1 cellular context compared by ENCODE assay signal in the genomic region with DNA sequence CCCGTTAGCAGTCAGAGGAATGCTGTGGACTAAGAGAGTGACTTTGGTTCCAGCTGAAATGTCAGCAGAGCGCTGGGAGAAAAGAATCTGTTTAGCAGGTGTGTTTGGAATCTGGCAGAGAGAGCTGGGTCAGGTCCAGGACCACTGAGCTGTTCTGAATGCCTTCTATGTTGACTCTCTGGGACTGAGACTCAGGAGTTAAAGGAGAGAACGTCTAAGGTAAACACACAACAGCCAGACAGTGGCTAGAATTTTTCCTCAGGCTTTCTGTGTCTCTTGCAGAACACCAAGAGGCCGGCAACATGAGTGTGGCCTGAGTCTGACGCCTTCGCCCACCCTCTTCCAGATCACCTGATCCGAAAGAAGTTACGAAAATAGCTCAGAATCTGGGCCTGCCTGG.
TF ChIP-seq lines count a peak whose summit lies in the region.

No MANE protein-coding gene starts in this region.

TF ChIP-seq in GM23338, 12 proteins besides CTCF, POLR2A, EP300 and RAD21 (continued from another document):
- TF ChIP-seq, protein P1, sequence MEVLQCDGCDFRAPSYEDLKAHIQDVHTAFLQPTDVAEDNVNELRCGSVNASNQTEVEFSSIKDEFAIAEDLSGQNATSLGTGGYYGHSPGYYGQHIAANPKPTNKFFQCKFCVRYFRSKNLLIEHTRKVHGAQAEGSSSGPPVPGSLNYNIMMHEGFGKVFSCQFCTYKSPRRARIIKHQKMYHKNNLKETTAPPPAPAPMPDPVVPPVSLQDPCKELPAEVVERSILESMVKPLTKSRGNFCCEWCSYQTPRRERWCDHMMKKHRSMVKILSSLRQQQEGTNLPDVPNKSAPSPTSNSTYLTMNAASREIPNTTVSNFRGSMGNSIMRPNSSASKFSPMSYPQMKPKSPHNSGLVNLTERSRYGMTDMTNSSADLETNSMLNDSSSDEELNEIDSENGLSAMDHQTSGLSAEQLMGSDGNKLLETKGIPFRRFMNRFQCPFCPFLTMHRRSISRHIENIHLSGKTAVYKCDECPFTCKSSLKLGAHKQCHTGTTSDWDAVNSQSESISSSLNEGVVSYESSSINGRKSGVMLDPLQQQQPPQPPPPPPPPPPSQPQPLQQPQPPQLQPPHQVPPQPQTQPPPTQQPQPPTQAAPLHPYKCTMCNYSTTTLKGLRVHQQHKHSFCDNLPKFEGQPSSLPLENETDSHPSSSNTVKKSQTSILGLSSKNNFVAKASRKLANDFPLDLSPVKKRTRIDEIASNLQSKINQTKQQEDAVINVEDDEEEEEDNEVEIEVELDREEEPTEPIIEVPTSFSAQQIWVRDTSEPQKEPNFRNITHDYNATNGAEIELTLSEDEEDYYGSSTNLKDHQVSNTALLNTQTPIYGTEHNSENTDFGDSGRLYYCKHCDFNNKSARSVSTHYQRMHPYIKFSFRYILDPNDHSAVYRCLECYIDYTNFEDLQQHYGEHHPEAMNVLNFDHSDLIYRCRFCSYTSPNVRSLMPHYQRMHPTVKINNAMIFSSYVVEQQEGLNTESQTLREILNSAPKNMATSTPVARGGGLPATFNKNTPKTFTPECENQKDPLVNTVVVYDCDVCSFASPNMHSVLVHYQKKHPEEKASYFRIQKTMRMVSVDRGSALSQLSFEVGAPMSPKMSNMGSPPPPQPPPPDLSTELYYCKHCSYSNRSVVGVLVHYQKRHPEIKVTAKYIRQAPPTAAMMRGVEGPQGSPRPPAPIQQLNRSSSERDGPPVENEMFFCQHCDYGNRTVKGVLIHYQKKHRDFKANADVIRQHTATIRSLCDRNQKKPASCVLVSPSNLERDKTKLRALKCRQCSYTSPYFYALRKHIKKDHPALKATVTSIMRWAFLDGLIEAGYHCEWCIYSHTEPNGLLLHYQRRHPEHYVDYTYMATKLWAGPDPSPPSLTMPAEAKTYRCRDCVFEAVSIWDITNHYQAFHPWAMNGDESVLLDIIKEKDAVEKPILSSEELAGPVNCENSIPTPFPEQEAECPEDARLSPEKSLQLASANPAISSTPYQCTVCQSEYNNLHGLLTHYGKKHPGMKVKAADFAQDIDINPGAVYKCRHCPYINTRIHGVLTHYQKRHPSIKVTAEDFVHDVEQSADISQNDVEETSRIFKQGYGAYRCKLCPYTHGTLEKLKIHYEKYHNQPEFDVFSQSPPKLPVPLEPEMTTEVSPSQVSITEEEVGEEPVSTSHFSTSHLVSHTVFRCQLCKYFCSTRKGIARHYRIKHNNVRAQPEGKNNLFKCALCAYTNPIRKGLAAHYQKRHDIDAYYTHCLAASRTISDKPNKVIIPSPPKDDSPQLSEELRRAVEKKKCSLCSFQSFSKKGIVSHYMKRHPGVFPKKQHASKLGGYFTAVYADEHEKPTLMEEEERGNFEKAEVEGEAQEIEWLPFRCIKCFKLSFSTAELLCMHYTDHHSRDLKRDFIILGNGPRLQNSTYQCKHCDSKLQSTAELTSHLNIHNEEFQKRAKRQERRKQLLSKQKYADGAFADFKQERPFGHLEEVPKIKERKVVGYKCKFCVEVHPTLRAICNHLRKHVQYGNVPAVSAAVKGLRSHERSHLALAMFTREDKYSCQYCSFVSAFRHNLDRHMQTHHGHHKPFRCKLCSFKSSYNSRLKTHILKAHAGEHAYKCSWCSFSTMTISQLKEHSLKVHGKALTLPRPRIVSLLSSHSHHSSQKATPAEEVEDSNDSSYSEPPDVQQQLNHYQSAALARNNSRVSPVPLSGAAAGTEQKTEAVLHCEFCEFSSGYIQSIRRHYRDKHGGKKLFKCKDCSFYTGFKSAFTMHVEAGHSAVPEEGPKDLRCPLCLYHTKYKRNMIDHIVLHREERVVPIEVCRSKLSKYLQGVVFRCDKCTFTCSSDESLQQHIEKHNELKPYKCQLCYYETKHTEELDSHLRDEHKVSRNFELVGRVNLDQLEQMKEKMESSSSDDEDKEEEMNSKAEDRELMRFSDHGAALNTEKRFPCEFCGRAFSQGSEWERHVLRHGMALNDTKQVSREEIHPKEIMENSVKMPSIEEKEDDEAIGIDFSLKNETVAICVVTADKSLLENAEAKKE (CRISPR knock-in tag; IDR thresholded peaks at IDR 0.05): no peak
- TF ChIP-seq STAT1 (IDR thresholded peaks at IDR 0.05; ENCODE audit: unreplicated experiment): no peak
- TF ChIP-seq ZNF331 (CRISPR knock-in tag; IDR thresholded peaks at IDR 0.05; ENCODE audit: low read depth): no peak
- no peak for TF ChIP-seq EZH2phosphoT487 (IDR thresholded peaks at IDR 0.05; ENCODE audit: unreplicated experiment)
- TF ChIP-seq, protein P2, sequence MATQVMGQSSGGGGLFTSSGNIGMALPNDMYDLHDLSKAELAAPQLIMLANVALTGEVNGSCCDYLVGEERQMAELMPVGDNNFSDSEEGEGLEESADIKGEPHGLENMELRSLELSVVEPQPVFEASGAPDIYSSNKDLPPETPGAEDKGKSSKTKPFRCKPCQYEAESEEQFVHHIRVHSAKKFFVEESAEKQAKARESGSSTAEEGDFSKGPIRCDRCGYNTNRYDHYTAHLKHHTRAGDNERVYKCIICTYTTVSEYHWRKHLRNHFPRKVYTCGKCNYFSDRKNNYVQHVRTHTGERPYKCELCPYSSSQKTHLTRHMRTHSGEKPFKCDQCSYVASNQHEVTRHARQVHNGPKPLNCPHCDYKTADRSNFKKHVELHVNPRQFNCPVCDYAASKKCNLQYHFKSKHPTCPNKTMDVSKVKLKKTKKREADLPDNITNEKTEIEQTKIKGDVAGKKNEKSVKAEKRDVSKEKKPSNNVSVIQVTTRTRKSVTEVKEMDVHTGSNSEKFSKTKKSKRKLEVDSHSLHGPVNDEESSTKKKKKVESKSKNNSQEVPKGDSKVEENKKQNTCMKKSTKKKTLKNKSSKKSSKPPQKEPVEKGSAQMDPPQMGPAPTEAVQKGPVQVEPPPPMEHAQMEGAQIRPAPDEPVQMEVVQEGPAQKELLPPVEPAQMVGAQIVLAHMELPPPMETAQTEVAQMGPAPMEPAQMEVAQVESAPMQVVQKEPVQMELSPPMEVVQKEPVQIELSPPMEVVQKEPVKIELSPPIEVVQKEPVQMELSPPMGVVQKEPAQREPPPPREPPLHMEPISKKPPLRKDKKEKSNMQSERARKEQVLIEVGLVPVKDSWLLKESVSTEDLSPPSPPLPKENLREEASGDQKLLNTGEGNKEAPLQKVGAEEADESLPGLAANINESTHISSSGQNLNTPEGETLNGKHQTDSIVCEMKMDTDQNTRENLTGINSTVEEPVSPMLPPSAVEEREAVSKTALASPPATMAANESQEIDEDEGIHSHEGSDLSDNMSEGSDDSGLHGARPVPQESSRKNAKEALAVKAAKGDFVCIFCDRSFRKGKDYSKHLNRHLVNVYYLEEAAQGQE (IDR thresholded peaks at IDR 0.05; ENCODE audit: unreplicated experiment): no peak
- TF ChIP-seq POLR2AphosphoS5 (IDR thresholded peaks at IDR 0.05; ENCODE audit: low read depth): no peak
- TF ChIP-seq, protein P3, sequence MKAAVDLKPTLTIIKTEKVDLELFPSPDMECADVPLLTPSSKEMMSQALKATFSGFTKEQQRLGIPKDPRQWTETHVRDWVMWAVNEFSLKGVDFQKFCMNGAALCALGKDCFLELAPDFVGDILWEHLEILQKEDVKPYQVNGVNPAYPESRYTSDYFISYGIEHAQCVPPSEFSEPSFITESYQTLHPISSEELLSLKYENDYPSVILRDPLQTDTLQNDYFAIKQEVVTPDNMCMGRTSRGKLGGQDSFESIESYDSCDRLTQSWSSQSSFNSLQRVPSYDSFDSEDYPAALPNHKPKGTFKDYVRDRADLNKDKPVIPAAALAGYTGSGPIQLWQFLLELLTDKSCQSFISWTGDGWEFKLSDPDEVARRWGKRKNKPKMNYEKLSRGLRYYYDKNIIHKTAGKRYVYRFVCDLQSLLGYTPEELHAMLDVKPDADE (IDR thresholded peaks at IDR 0.05): no peak
